ENCODE assay signal across 18 cellular contexts in the genomic region with DNA sequence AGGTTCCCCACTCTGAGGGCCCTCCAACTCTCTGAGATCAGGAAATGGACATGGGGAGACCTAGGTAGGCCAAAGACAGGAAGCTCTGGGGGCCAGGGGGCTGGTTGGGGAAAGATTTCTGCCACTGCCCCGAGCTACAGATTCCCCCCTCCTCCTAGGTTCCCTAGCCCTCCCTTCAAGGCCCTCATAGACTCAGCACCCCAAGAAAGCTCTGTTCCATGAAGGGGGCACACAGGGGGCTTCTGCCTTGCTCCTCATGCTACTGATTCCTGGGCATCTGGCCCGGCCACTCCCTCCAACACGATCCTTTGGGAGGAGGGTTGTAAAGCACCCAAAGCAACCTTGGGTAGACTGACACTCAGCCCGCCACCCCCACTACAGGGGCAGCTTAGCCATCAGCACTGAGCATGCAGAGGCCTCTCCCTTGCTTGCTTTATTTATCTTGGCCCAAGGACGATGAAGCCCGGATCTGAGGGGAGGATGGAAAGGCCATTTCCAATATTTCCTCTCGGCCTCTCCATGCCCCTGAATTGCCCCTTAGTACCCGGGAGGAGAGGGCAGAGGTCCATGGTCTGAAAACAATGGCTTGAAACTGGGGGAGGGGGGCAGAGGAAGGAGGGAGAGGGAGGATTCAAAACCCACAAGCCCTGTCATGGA.
DNase-seq lines count a peak whose midpoint lies in the region; ATAC-seq and TF ChIP-seq lines count a peak whose summit lies in the region.
"Had no signal": no experiment of that assay in that cellular context is flagged by ENCODE, and none has a peak within 500 bp of the region (broad histone marks: within the 10 kb centered on the region; RNA-seq: fewer than 3 reads in every experiment).

No MANE protein-coding gene starts in this region.

- no peak overlapping the region for H3K27ac Mint-ChIP-seq in osteocyte (ENCODE audit: unreplicated experiment)
- H3K27ac Mint-ChIP-seq: B cell had no signal

- H3K4me1 Mint-ChIP-seq in osteocyte (ENCODE audit: unreplicated experiment), result peaks cover 7% of the 10 kb centered on the region
- H3K4me1 Mint-ChIP-seq: B cell had no signal

- DNase-seq in left ventricle myocardium superior (no peak), Right ventricle myocardium inferior (ENCODE audit: missing footprints) (no peak), HEK293T (ENCODE audit: extremely low spot score) (peak; percentile 1), iPS-NIHi7 (ENCODE audit: extremely low spot score) (peak; percentile 3), osteocyte (ENCODE audit: extremely low spot score, unreplicated experiment) (peak; percentile 75), globus pallidus (ENCODE audit: low spot score) (no peak), HCEC 1CT (no peak)
- DNase-seq: DMS53, GDM1, MM.1S, NCI-H1048, NCI-H1417 treated with DMSO at 0.1 percent for 48 hours, NCI-H187, NCI-H446, NCI-H526 had no signal

- H3K36me3 Mint-ChIP-seq in osteocyte (ENCODE audit: unreplicated experiment), result no peaks in the 10 kb centered on the region

- POLR2A ChIA-PET in HEK293T (lab: Yijun Ruan, JAX), result no interaction called here

- intact Hi-C loops in left ventricle myocardium superior (cut with micrococcal nuclease), result no loop called here
- intact Hi-C loops in Right ventricle myocardium inferior (cut with DNase I), result no loop called here

- H3K9me3 Mint-ChIP-seq in osteocyte (ENCODE audit: unreplicated experiment), result no peaks in the 10 kb centered on the region

- CTCF ChIA-PET in HEK293T (lab: Yijun Ruan, JAX), result no interaction called here

- H3K27me3 Mint-ChIP-seq in osteocyte (ENCODE audit: unreplicated experiment), result no peaks in the 10 kb centered on the region
- H3K27me3 Mint-ChIP-seq: B cell had no signal

- TF ChIP-seq CTCF in osteocyte (IDR thresholded peaks at IDR 0.05), result no peak

- no peak overlapping the region for H3K4me3 Mint-ChIP-seq in osteocyte (ENCODE audit: unreplicated experiment)
- H3K4me3 Mint-ChIP-seq: B cell had no signal

- peak; percentile 5 for ATAC-seq in left ventricle myocardium superior
- no peak for ATAC-seq in Right ventricle myocardium inferior
- no peak for ATAC-seq in GM18868 (IDR thresholded peaks at IDR 0.05; ENCODE audit: unreplicated experiment)
- ATAC-seq: K562 had no signal

TF ChIP-seq in HEK293T, 16 proteins besides CTCF, POLR2A, EP300 and RAD21:
- TF ChIP-seq ARNT (IDR thresholded peaks at IDR 0.05), result no peak
- TF ChIP-seq BHLHE40 (IDR thresholded peaks at IDR 0.05; ENCODE audit: borderline replicate concordance), result no peak
- TF ChIP-seq HDGF (IDR thresholded peaks at IDR 0.05; ENCODE audit: borderline replicate concordance), result no peak
- TF ChIP-seq LEF1 (IDR thresholded peaks at IDR 0.05; ENCODE audit: borderline replicate concordance), result no peak
- TF ChIP-seq FOXA1 (IDR thresholded peaks at IDR 0.05), result no peak
TF ChIP-seq in HEK293T: peak in this region for 0.

Comparison
In these comparisons a context has a peak if more than half of its experiments do, and no peak if none do; other contexts are left out.
1. DNase-seq: peak in HEK293T (single experiment), iPS-NIHi7 (single experiment) and osteocyte (single experiment); none in left ventricle myocardium superior (single experiment), Right ventricle myocardium inferior (single experiment), globus pallidus (single experiment) and HCEC 1CT (single experiment).